In the genomic region with DNA sequence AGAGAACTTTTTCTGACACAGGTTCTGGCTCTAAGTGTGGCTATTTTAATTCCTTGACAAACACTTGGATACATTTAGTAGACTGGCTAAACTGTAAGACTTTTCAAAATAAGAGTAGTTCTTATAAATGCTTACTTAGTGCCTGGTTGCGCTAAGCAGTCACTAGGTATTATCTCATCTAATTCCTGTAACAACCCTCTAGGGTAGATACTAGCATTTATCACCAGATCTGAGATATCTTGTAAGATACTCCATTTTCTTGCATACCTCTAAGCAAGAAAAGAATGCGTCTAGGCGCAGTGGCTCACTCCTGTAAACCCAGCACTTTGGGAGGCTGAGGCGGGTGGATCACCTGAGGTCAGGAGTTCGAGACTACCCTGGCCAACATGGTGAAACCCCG, we compare ENCODE assay signal across 25 cellular contexts.
"Had no signal": no experiment of that assay in that cellular context is flagged by ENCODE, and none has a peak within 500 bp of the region (broad histone marks: within the 10 kb centered on the region; RNA-seq: fewer than 3 reads in every experiment).

No MANE protein-coding gene starts in this region.

- H3K4me3 Mint-ChIP-seq: dendritic cell treated with granulocyte-macrophage colony-stimulating factor and Interleukin-4, amounts not matched to agents 40 ng/mL and 50 ng/mL, for 4 days; effector memory CD8-positive, alpha-beta T cell; endodermal cell had no signal

- H3K27ac Mint-ChIP-seq: dendritic cell treated with granulocyte-macrophage colony-stimulating factor and Interleukin-4, amounts not matched to agents 40 ng/mL and 50 ng/mL, for 4 days; effector memory CD8-positive, alpha-beta T cell; endodermal cell had no signal

- DNase-seq: colonic mucosa; cortex of kidney; dermis blood vessel endothelial cell; dorsolateral prefrontal cortex; effector CD4-positive, alpha-beta T cell; effector CD8-positive, alpha-beta T cell; effector memory CD4-positive, alpha-beta T cell; effector memory CD8-positive, alpha-beta T cell; endodermal cell; erythroblast; esophagus squamous epithelium; foreskin fibroblast; foreskin keratinocyte; foreskin melanocyte; gastrocnemius medialis; glutamatergic neuron; head of caudate nucleus; heart right ventricle had no signal

- H3K36me3 ChIP-seq: colonic mucosa, esophagus muscularis mucosa, gastrocnemius medialis, gastroesophageal sphincter, heart left ventricle had no signal

- ATAC-seq: esophagus mucosa, foreskin keratinocyte, gastrocnemius medialis, gastroesophageal sphincter, heart left ventricle, heart right ventricle had no signal

- H3K9me3 Mint-ChIP-seq: dendritic cell treated with granulocyte-macrophage colony-stimulating factor and Interleukin-4, amounts not matched to agents 40 ng/mL and 50 ng/mL, for 4 days; effector memory CD8-positive, alpha-beta T cell; endodermal cell had no signal

- H3K27ac ChIP-seq: colonic mucosa, coronary artery, dorsolateral prefrontal cortex, epithelial cell of prostate, esophagus muscularis mucosa, esophagus squamous epithelium, foreskin keratinocyte, gastrocnemius medialis, gastroesophageal sphincter, heart left ventricle, heart right ventricle had no signal

- H3K4me1 ChIP-seq: gastrocnemius medialis, gastroesophageal sphincter had no signal

- H3K4me3 ChIP-seq: colonic mucosa, coronary artery, dorsolateral prefrontal cortex, esophagus muscularis mucosa, esophagus squamous epithelium, gastrocnemius medialis, gastroesophageal sphincter, heart left ventricle, heart right ventricle had no signal

- H3K27me3 Mint-ChIP-seq: dendritic cell treated with granulocyte-macrophage colony-stimulating factor and Interleukin-4, amounts not matched to agents 40 ng/mL and 50 ng/mL, for 4 days; effector memory CD8-positive, alpha-beta T cell had no signal

- H3K4me1 Mint-ChIP-seq: endodermal cell had no signal

- H3K9me3 ChIP-seq: colonic mucosa, esophagus muscularis mucosa, esophagus squamous epithelium, gastrocnemius medialis, gastroesophageal sphincter, heart left ventricle, heart right ventricle had no signal

- H3K27me3 ChIP-seq: colonic mucosa, dorsolateral prefrontal cortex, esophagus muscularis mucosa, esophagus squamous epithelium, foreskin keratinocyte, gastrocnemius medialis, gastroesophageal sphincter, heart left ventricle, heart right ventricle had no signal
